ENCODE assay signal across 18 cellular contexts in genomic region chr4:48851651-48852050, GRCh38. TPM values are rescaled to one million over a fixed set of nuclear protein-coding genes. Genes with fewer than 3 reads are reported as not detected.
DNase-seq lines count a peak whose midpoint lies in the region; ATAC-seq and TF ChIP-seq lines count a peak whose summit lies in the region.
"Had no signal": no experiment of that assay in that cellular context is flagged by ENCODE, and none has a peak within 500 bp of the region (broad histone marks: within the 10 kb centered on the region; RNA-seq: fewer than 3 reads in every experiment).

No MANE protein-coding gene starts in this region.

- peaks cover 9% of the 10 kb centered on the region for H3K9me3 ChIP-seq in endodermal cell (ENCODE audit: control insufficient read depth, low read length)
- H3K9me3 ChIP-seq: A549 had no signal

- TF ChIP-seq CTCF in natural killer cell (IDR thresholded peaks at IDR 0.05) (no peak), endodermal cell (conservative IDR thresholded peaks at IDR 0.05) (no peak), coronary artery (IDR thresholded peaks at IDR 0.05) (no peak)

- H3K4me3 ChIP-seq in endodermal cell (ENCODE audit: low read length) (no peak overlapping the region), coronary artery (no peak overlapping the region)
- H3K4me3 ChIP-seq: A549 had no signal

- no peak for DNase-seq in activated CD4-positive, alpha-beta T cell treated with anti-CD3 and anti-CD28 coated beads for 36 hours
- DNase-seq in activated CD4-positive, alpha-beta T cell treated with anti-CD3 and anti-CD28 coated beads, Interleukin-2, amount 50 U/mL, for 48 hours = no peak
- no peak for DNase-seq in natural killer cell treated with Interleukin-12 subunit alpha and Interleukin-12 subunit beta and Interleukin-15 and Interleukin-18, amount 100 ng/mL, for 72 hours (ENCODE audit: low spot score)
- DNase-seq in natural killer cell (no peak), endodermal cell (no peak), coronary artery (ENCODE audit: low spot score) (no peak)
- no peak for DNase-seq in stimulated activated naive CD8-positive, alpha-beta T cell treated with anti-CD3 and anti-CD28 coated beads, Interleukin-15, amount 100 ng/mL, for 72 hours
- DNase-seq: DMS53, H7, Karpas-422, MM.1S, NCI-H1417 treated with DMSO at 0.1 percent for 48 hours, NCI-H2029, NCI-H510A had no signal

- H3K27me3 Mint-ChIP-seq in activated CD4-positive, alpha-beta T cell treated with anti-CD3 and anti-CD28 coated beads for 36 hours = no peaks in the 10 kb centered on the region
- no peaks in the 10 kb centered on the region for H3K27me3 Mint-ChIP-seq in natural killer cell treated with Interleukin-12 subunit alpha and Interleukin-12 subunit beta and Interleukin-15 and Interleukin-18, amount 100 ng/mL, for 72 hours
- H3K27me3 Mint-ChIP-seq in natural killer cell (ENCODE audit: low read depth in 2 of 2) (no peaks in the 10 kb centered on the region), endodermal cell (ENCODE audit: insufficient read depth) (no peaks in the 10 kb centered on the region)
- no peaks in the 10 kb centered on the region for H3K27me3 Mint-ChIP-seq in stimulated activated naive CD8-positive, alpha-beta T cell treated with anti-CD3 and anti-CD28 coated beads, Interleukin-15, amount 100 ng/mL, for 72 hours
- no peaks in the 10 kb centered on the region for H3K27me3 Mint-ChIP-seq in stimulated activated memory B cell treated with anti-CD40 and anti-IgM and Interleukin-4, amounts not matched to agents 10 μg/mL and 1 μg/mL and 100 μg/mL, for 72 hours

- ATAC-seq in activated CD4-positive, alpha-beta T cell treated with anti-CD3 and anti-CD28 coated beads for 36 hours = peak; percentile 86
- ATAC-seq in natural killer cell treated with Interleukin-12 subunit alpha and Interleukin-12 subunit beta and Interleukin-15 and Interleukin-18, amount 100 ng/mL, for 72 hours = peak; percentile 59 to 89
- ATAC-seq in natural killer cell = no peak
- ATAC-seq in stimulated activated naive CD8-positive, alpha-beta T cell treated with anti-CD3 and anti-CD28 coated beads, Interleukin-15, amount 100 ng/mL, for 72 hours = peak; percentile 33
- ATAC-seq in stimulated activated memory B cell treated with anti-CD40 and anti-IgM and Interleukin-4, amounts not matched to agents 10 μg/mL and 1 μg/mL and 100 μg/mL, for 72 hours = no peak
- ATAC-seq: A549, HepG2 had no signal

- H3K4me1 Mint-ChIP-seq in activated CD4-positive, alpha-beta T cell treated with anti-CD3 and anti-CD28 coated beads for 36 hours = peaks cover 15% of the 10 kb centered on the region
- peaks cover 12 to 28% of the 10 kb centered on the region in 2 donors for H3K4me1 Mint-ChIP-seq in natural killer cell treated with Interleukin-12 subunit alpha and Interleukin-12 subunit beta and Interleukin-15 and Interleukin-18, amount 100 ng/mL, for 72 hours (ENCODE audit: low read depth in 2 of 2)
- peaks cover 7 to 8% of the 10 kb centered on the region in 2 donors for H3K4me1 Mint-ChIP-seq in natural killer cell
- no peaks in the 10 kb centered on the region for H3K4me1 Mint-ChIP-seq in endodermal cell
- H3K4me1 Mint-ChIP-seq in stimulated activated naive CD8-positive, alpha-beta T cell treated with anti-CD3 and anti-CD28 coated beads, Interleukin-15, amount 100 ng/mL, for 72 hours = no peaks in the 10 kb centered on the region
- H3K4me1 Mint-ChIP-seq in stimulated activated memory B cell treated with anti-CD40 and anti-IgM and Interleukin-4, amounts not matched to agents 10 μg/mL and 1 μg/mL and 100 μg/mL, for 72 hours = peaks cover 6% of the 10 kb centered on the region

- H3K36me3 Mint-ChIP-seq in activated CD4-positive, alpha-beta T cell treated with anti-CD3 and anti-CD28 coated beads for 36 hours (ENCODE audit: low read depth) = peaks cover 35% of the 10 kb centered on the region
- H3K36me3 Mint-ChIP-seq in natural killer cell treated with Interleukin-12 subunit alpha and Interleukin-12 subunit beta and Interleukin-15 and Interleukin-18, amount 100 ng/mL, for 72 hours = peaks cover 14% of the 10 kb centered on the region
- H3K36me3 Mint-ChIP-seq in natural killer cell = peaks cover 17% of the 10 kb centered on the region
- peaks cover 72% of the 10 kb centered on the region for H3K36me3 Mint-ChIP-seq in endodermal cell (ENCODE audit: low read depth)
- peaks cover 51% of the 10 kb centered on the region for H3K36me3 Mint-ChIP-seq in stimulated activated memory B cell treated with anti-CD40 and anti-IgM and Interleukin-4, amounts not matched to agents 10 μg/mL and 1 μg/mL and 100 μg/mL, for 72 hours

- no peak overlapping the region for H3K4me3 Mint-ChIP-seq in activated CD4-positive, alpha-beta T cell treated with anti-CD3 and anti-CD28 coated beads for 36 hours
- H3K4me3 Mint-ChIP-seq in natural killer cell treated with Interleukin-12 subunit alpha and Interleukin-12 subunit beta and Interleukin-15 and Interleukin-18, amount 100 ng/mL, for 72 hours = peak overlapping the region; percentile 2
- H3K4me3 Mint-ChIP-seq in natural killer cell (no peak overlapping the region), endodermal cell (no peak overlapping the region)
- no peak overlapping the region for H3K4me3 Mint-ChIP-seq in stimulated activated naive CD8-positive, alpha-beta T cell treated with anti-CD3 and anti-CD28 coated beads, Interleukin-15, amount 100 ng/mL, for 72 hours
- no peak overlapping the region for H3K4me3 Mint-ChIP-seq in stimulated activated memory B cell treated with anti-CD40 and anti-IgM and Interleukin-4, amounts not matched to agents 10 μg/mL and 1 μg/mL and 100 μg/mL, for 72 hours
- H3K4me3 Mint-ChIP-seq: CD14-positive monocyte had no signal

- POLR2A ChIA-PET in activated CD4-positive, alpha-beta T cell treated with anti-CD3 and anti-CD28 coated beads for 36 hours (lab: Charles Lee) = interaction anchor here (1.0 kb wide), 1 partner anchor 47 kb away, joined by 4 read pairs; no protein-coding TSS in a partner anchor

- H3K4me1 ChIP-seq in endodermal cell (ENCODE audit: control insufficient read depth, insufficient read depth, low read length) = no peaks in the 10 kb centered on the region
- H3K4me1 ChIP-seq: A549 had no signal

- intact Hi-C loops in activated CD4-positive, alpha-beta T cell treated with anti-CD3 and anti-CD28 coated beads for 36 hours (cut with DNase I, micrococcal nuclease) = loop anchor here in 1 of 2 experiments (5.0 kb wide), 1 partner anchor 56 kb away; the partner anchor contains the start of gene OCIAD2
- intact Hi-C loops in natural killer cell (cut with micrococcal nuclease) = no loop called here

- H3K36me3 ChIP-seq in endodermal cell (ENCODE audit: control insufficient read depth, insufficient read depth, low read length) = peaks cover 90% of the 10 kb centered on the region

- CTCF ChIA-PET in activated CD4-positive, alpha-beta T cell treated with anti-CD3 and anti-CD28 coated beads for 36 hours (lab: Charles Lee) = no interaction called here

- H3K9me3 Mint-ChIP-seq in activated CD4-positive, alpha-beta T cell treated with anti-CD3 and anti-CD28 coated beads for 36 hours (ENCODE audit: low read depth) = no peaks in the 10 kb centered on the region
- H3K9me3 Mint-ChIP-seq in natural killer cell treated with Interleukin-12 subunit alpha and Interleukin-12 subunit beta and Interleukin-15 and Interleukin-18, amount 100 ng/mL, for 72 hours = no peaks in the 10 kb centered on the region
- H3K9me3 Mint-ChIP-seq in natural killer cell (no peaks in the 10 kb centered on the region), endodermal cell (peaks cover 4% of the 10 kb centered on the region)
- H3K9me3 Mint-ChIP-seq in stimulated activated naive CD8-positive, alpha-beta T cell treated with anti-CD3 and anti-CD28 coated beads, Interleukin-15, amount 100 ng/mL, for 72 hours = no peaks in the 10 kb centered on the region
- H3K9me3 Mint-ChIP-seq in stimulated activated memory B cell treated with anti-CD40 and anti-IgM and Interleukin-4, amounts not matched to agents 10 μg/mL and 1 μg/mL and 100 μg/mL, for 72 hours = no peaks in the 10 kb centered on the region
- H3K9me3 Mint-ChIP-seq: CD14-positive monocyte had no signal

- no peak overlapping the region for H3K9ac ChIP-seq in endodermal cell (ENCODE audit: extremely low read depth, low read length, poor library complexity, severe bottlenecking)

- WGBS in endodermal cell (ENCODE audit: insufficient coverage in 1 of 2, insufficient read length in 1 of 2), 2 experiments = 82 to 95% methylated on average over 1 of the region's 1 CpG

- no peak overlapping the region for H3K27ac ChIP-seq in endodermal cell (ENCODE audit: low read depth, low read length)
- no peak overlapping the region for H3K27ac ChIP-seq in coronary artery
- H3K27ac ChIP-seq: A549 had no signal

- H3K27ac Mint-ChIP-seq in activated CD4-positive, alpha-beta T cell treated with anti-CD3 and anti-CD28 coated beads for 36 hours = peak overlapping the region; percentile 64
- H3K27ac Mint-ChIP-seq in natural killer cell treated with Interleukin-12 subunit alpha and Interleukin-12 subunit beta and Interleukin-15 and Interleukin-18, amount 100 ng/mL, for 72 hours = peak overlapping the region; percentile 42 to 58
- peak overlapping the region in 1 of 2 donors; percentile 22 for H3K27ac Mint-ChIP-seq in natural killer cell
- H3K27ac Mint-ChIP-seq in endodermal cell = peak overlapping the region; percentile 33
- no peak overlapping the region for H3K27ac Mint-ChIP-seq in stimulated activated naive CD8-positive, alpha-beta T cell treated with anti-CD3 and anti-CD28 coated beads, Interleukin-15, amount 100 ng/mL, for 72 hours
- H3K27ac Mint-ChIP-seq in stimulated activated memory B cell treated with anti-CD40 and anti-IgM and Interleukin-4, amounts not matched to agents 10 μg/mL and 1 μg/mL and 100 μg/mL, for 72 hours = no peak overlapping the region
- H3K27ac Mint-ChIP-seq: CD14-positive monocyte had no signal

- H3K27me3 ChIP-seq in endodermal cell (ENCODE audit: control insufficient read depth, insufficient read depth, low read length, poor library complexity, severe bottlenecking) = no peaks in the 10 kb centered on the region

RNA-seq across cellular contexts. Expression of gene OCIAD1, which starts 20.8 kb away (rescaled TPM):
- 100 to 1,000 TPM; 113 to 162 TPM for total RNA-seq in activated CD4-positive, alpha-beta T cell treated with anti-CD3 and anti-CD28 coated beads for 36 hours
- 100 to 1,000 TPM in 1 of 2 donors, 10 to 100 TPM in 1; 93.9 to 104 TPM for total RNA-seq in natural killer cell treated with Interleukin-12 subunit alpha and Interleukin-12 subunit beta and Interleukin-15 and Interleukin-18, amount 100 ng/mL, for 72 hours
- 100 to 1,000 TPM in 1 of 3 donors, 10 to 100 TPM in 2; 91.4 to 117 (median 93.7) TPM for total RNA-seq in natural killer cell
- 100 to 1,000 TPM; 148 to 152 TPM for total RNA-seq in endodermal cell
- 137 TPM for polyA plus RNA-seq in endodermal cell (2013, experiment 1 of 2)
- 127 TPM for polyA plus RNA-seq in endodermal cell (2013, experiment 2 of 2)

RNA-seq across cellular contexts. Expression of gene OCIAD2, which starts 54.9 kb away (rescaled TPM):
- total RNA-seq in activated CD4-positive, alpha-beta T cell treated with anti-CD3 and anti-CD28 coated beads for 36 hours = 10 to 100 TPM; 83.6 to 97.4 TPM
- 10 to 100 TPM; 20.0 to 36.9 TPM for total RNA-seq in natural killer cell treated with Interleukin-12 subunit alpha and Interleukin-12 subunit beta and Interleukin-15 and Interleukin-18, amount 100 ng/mL, for 72 hours
- total RNA-seq in natural killer cell (10 to 100 TPM; 25.8 to 34.3 (median 26.1) TPM), endodermal cell (10 to 100 TPM; 65.7 to 73.9 TPM)
- 62.5 TPM for polyA plus RNA-seq in endodermal cell (2013, experiment 1 of 2)
- 67.5 TPM for polyA plus RNA-seq in endodermal cell (2013, experiment 2 of 2)
- total RNA-seq: HepG2 had no signal
- polyA plus RNA-seq: HepG2 had no signal

Comparison
In these comparisons a context has a peak if more than half of its experiments do, and no peak if none do; other contexts are left out.
1. ATAC-seq: peak in activated CD4-positive, alpha-beta T cell treated with anti-CD3 and anti-CD28 coated beads for 36 hours (single experiment), natural killer cell treated with Interleukin-12 subunit alpha and Interleukin-12 subunit beta and Interleukin-15 and Interleukin-18, amount 100 ng/mL, for 72 hours (2 of 2) and stimulated activated naive CD8-positive, alpha-beta T cell treated with anti-CD3 and anti-CD28 coated beads, Interleukin-15, amount 100 ng/mL, for 72 hours (single experiment); none in natural killer cell (0 of 3) and stimulated activated memory B cell treated with anti-CD40 and anti-IgM and Interleukin-4, amounts not matched to agents 10 μg/mL and 1 μg/mL and 100 μg/mL, for 72 hours (single experiment).
2. H3K27ac Mint-ChIP-seq: peak in activated CD4-positive, alpha-beta T cell treated with anti-CD3 and anti-CD28 coated beads for 36 hours (single experiment), natural killer cell treated with Interleukin-12 subunit alpha and Interleukin-12 subunit beta and Interleukin-15 and Interleukin-18, amount 100 ng/mL, for 72 hours (2 of 2) and endodermal cell (single experiment); none in stimulated activated naive CD8-positive, alpha-beta T cell treated with anti-CD3 and anti-CD28 coated beads, Interleukin-15, amount 100 ng/mL, for 72 hours (0 of 2) and stimulated activated memory B cell treated with anti-CD40 and anti-IgM and Interleukin-4, amounts not matched to agents 10 μg/mL and 1 μg/mL and 100 μg/mL, for 72 hours (single experiment).